Comparison of ENCODE assay signal across 34 cellular contexts in the genomic region with DNA sequence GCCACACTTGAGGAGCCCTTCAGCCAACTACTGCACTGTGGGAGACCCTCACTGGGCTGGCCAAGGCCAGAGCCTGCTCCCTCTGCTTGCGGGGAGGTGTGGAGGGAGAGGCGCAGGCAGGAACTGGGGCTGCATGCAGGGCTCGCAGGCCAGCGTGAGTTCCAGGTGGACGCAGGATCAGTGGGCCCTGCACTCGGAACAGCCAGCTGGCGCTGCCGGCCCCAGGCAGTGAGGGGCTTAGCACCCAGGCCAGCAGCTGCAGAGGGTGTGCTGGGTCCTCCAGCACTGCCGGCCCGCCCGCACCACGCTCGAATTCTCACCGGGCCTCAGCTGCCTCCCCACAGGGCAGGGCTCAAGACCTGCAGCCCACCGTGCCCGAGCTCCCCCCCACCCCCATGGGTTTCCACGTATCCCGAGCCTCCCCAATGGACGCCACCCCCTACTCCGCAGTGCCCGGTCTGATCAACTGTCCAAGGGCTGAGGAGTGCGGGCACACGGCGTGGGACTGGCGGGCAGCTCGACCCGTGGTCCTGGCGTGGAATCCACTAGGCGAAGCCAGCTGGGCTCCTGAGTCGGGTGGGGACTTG.
"Had no signal": no experiment of that assay in that cellular context is flagged by ENCODE, and none has a peak within 500 bp of the region (broad histone marks: within the 10 kb centered on the region; RNA-seq: fewer than 3 reads in every experiment).

No MANE protein-coding gene starts in this region.

- H3K4me3 Mint-ChIP-seq: activated B cell treated with CpG ODN at 0.5 μM for 24 hours; activated CD4-positive, alpha-beta memory T cell treated with anti-CD3 and anti-CD28 coated beads for 36 hours; activated CD4-positive, alpha-beta T cell treated with anti-CD3 and anti-CD28 coated beads, Interleukin-2, amount 10 ng/mL, durations not matched to agents 24 days and 14 days; activated CD8-positive, alpha-beta T cell treated with anti-CD3 and anti-CD28 coated beads for 36 hours; activated naive CD4-positive, alpha-beta T cell treated with anti-CD3 and anti-CD28 coated beads for 36 hours; activated naive CD8-positive, alpha-beta T cell treated with anti-CD3 and anti-CD28 coated beads for 36 hours; activated T-cell treated with anti-CD3 and anti-CD28 coated beads, Interleukin-2, amount 50 U/mL, for 4 hours; activated T-cell treated with anti-CD3 and anti-CD28 coated beads, Interleukin-2, amount 50 U/mL, for 72 hours; activated T-helper 1 cell treated with anti-CD3 and anti-CD28 coated beads, Interleukin-12 subunit alpha, Interleukin-12 subunit beta, Interleukin-2, Interleukin-4 antibody, amounts not matched to agents 30 ng/mL and 10 ng/mL and 1 ng/mL, durations not matched to agents 14 hours and 24 hours and 36 hours; activated T-helper 17 cell treated with anti-CD3 and anti-CD28 coated beads, Interleukin-2, amount 50 U/mL, for 72 hours; T-helper 1 cell treated with Interleukin-12 subunit alpha and Interleukin-12 subunit beta and Interleukin-4 antibody, amounts not matched to agents 30 μg/mL and 1 μg/mL, for 36 hours; T-helper 2 cell treated with Interferon-gamma antibody and Interleukin-4, amounts not matched to agents 5 μg/mL and 100 μg/mL, for 36 hours had no signal

- H3K4me1 Mint-ChIP-seq: activated CD4-positive, alpha-beta T cell treated with anti-CD3 and anti-CD28 coated beads, Interleukin-2, amount 10 ng/mL, durations not matched to agents 24 days and 14 days; activated naive CD8-positive, alpha-beta T cell treated with anti-CD3 and anti-CD28 coated beads for 36 hours; activated T-helper 17 cell treated with anti-CD3 and anti-CD28 coated beads, Interleukin-2, amount 50 U/mL, for 72 hours had no signal

- H3K9me3 ChIP-seq: adrenal gland, body of pancreas had no signal

- H3K27ac Mint-ChIP-seq: activated B cell treated with CpG ODN at 0.5 μM for 24 hours; activated CD4-positive, alpha-beta memory T cell treated with anti-CD3 and anti-CD28 coated beads for 36 hours; activated CD4-positive, alpha-beta T cell treated with anti-CD3 and anti-CD28 coated beads, Interleukin-2, amount 10 ng/mL, durations not matched to agents 24 days and 14 days; activated CD8-positive, alpha-beta T cell treated with anti-CD3 and anti-CD28 coated beads for 36 hours; activated naive CD4-positive, alpha-beta T cell treated with anti-CD3 and anti-CD28 coated beads for 36 hours; activated naive CD4-positive, alpha-beta T cell treated with anti-CD3 and anti-CD28 coated beads, Interleukin-2, amount 50 U/mL, for 72 hours; activated naive CD8-positive, alpha-beta T cell treated with anti-CD3 and anti-CD28 coated beads for 36 hours; activated T-cell treated with anti-CD3 and anti-CD28 coated beads, Interleukin-2, amount 50 U/mL, for 72 hours; activated T-helper 1 cell treated with anti-CD3 and anti-CD28 coated beads, Interleukin-12 subunit alpha, Interleukin-12 subunit beta, Interleukin-2, Interleukin-4 antibody, amounts not matched to agents 30 ng/mL and 10 ng/mL and 1 ng/mL, durations not matched to agents 14 hours and 24 hours and 36 hours; activated T-helper 17 cell treated with anti-CD3 and anti-CD28 coated beads, Interleukin-2, amount 50 U/mL, for 72 hours; T-helper 1 cell treated with Interleukin-12 subunit alpha and Interleukin-12 subunit beta and Interleukin-4 antibody, amounts not matched to agents 30 μg/mL and 1 μg/mL, for 36 hours; T-helper 2 cell treated with Interferon-gamma antibody and Interleukin-4, amounts not matched to agents 5 μg/mL and 100 μg/mL, for 36 hours had no signal

- H3K4me1 ChIP-seq: adrenal gland, body of pancreas, breast epithelium had no signal

- H3K27me3 Mint-ChIP-seq: activated B cell treated with CpG ODN at 0.5 μM for 24 hours; activated CD4-positive, alpha-beta memory T cell treated with anti-CD3 and anti-CD28 coated beads for 36 hours; activated CD4-positive, alpha-beta T cell treated with anti-CD3 and anti-CD28 coated beads, Interleukin-2, amount 10 ng/mL, durations not matched to agents 24 days and 14 days; activated CD8-positive, alpha-beta T cell treated with anti-CD3 and anti-CD28 coated beads for 36 hours; activated naive CD8-positive, alpha-beta T cell treated with anti-CD3 and anti-CD28 coated beads for 36 hours; activated T-helper 17 cell treated with anti-CD3 and anti-CD28 coated beads, Interleukin-2, amount 50 U/mL, for 72 hours had no signal

- H3K36me3 ChIP-seq: adrenal gland, brain microvascular endothelial cell, breast epithelium had no signal

- H3K27me3 ChIP-seq: adrenal gland, body of pancreas, brain microvascular endothelial cell, breast epithelium had no signal

- H3K4me3 ChIP-seq: adrenal gland, body of pancreas, breast epithelium had no signal

- DNase-seq: activated B cell treated with CpG ODN at 0.5 μM for 24 hours; activated CD4-positive, alpha-beta memory T cell treated with anti-CD3 and anti-CD28 coated beads for 36 hours; activated CD4-positive, alpha-beta T cell treated with anti-CD3 and anti-CD28 coated beads for 4 hours; activated CD4-positive, alpha-beta T cell treated with anti-CD3 and anti-CD28 coated beads, Interleukin-2, amount 10 ng/mL, durations not matched to agents 24 days and 14 days; activated CD4-positive, alpha-beta T cell treated with anti-CD3 and anti-CD28 coated beads, Interleukin-2, amount 50 U/mL, for 1 hour; activated CD4-positive, alpha-beta T cell treated with anti-CD3 and anti-CD28 coated beads, Interleukin-2, amount 50 U/mL, for 4 hours; activated CD4-positive, CD25-positive, alpha-beta regulatory T cell treated with anti-CD3 and anti-CD28 coated beads, Interleukin-2, amount 50 U/mL, for 72 hours; activated CD8-positive, alpha-beta memory T cell treated with anti-CD3 and anti-CD28 coated beads, Interleukin-2, amount 50 U/mL, for 4 hours; activated CD8-positive, alpha-beta T cell treated with anti-CD3 and anti-CD28 coated beads for 36 hours; activated effector memory CD4-positive, alpha-beta T cell treated with anti-CD3 and anti-CD28 coated beads, Interleukin-2, amount 50 U/mL, for 16 hours; activated naive CD4-positive, alpha-beta T cell; activated naive CD4-positive, alpha-beta T cell treated with anti-CD3 and anti-CD28 coated beads for 36 hours; activated naive CD4-positive, alpha-beta T cell treated with anti-CD3 and anti-CD28 coated beads, Interleukin-2, amount 50 U/mL, for 16 hours; activated naive CD8-positive, alpha-beta T cell treated with anti-CD3 and anti-CD28 coated beads for 36 hours; activated T-cell treated with anti-CD3 and anti-CD28 coated beads for 4 hours; activated T-cell treated with anti-CD3 and anti-CD28 coated beads, Interleukin-2, amount 50 U/mL, for 1 hour; activated T-cell treated with anti-CD3 and anti-CD28 coated beads, Interleukin-2, amount 50 U/mL, for 4 hours; activated T-cell treated with anti-CD3 and anti-CD28 coated beads, Interleukin-2, amount 50 U/mL, for 72 hours; adrenal gland; amniotic stem cell; aorta; body of pancreas; brain microvascular endothelial cell; central memory CD4-positive, alpha-beta T cell; T-helper 1 cell; T-helper 2 cell; T-helper 9 cell had no signal

- H3K27ac ChIP-seq: adrenal gland, body of pancreas, brain microvascular endothelial cell, breast epithelium, VCaP had no signal

- H3K36me3 Mint-ChIP-seq: activated CD4-positive, alpha-beta memory T cell treated with anti-CD3 and anti-CD28 coated beads for 36 hours; activated naive CD8-positive, alpha-beta T cell treated with anti-CD3 and anti-CD28 coated beads for 36 hours had no signal
